6 cellular contexts compared by ENCODE assay signal in the genomic region with DNA sequence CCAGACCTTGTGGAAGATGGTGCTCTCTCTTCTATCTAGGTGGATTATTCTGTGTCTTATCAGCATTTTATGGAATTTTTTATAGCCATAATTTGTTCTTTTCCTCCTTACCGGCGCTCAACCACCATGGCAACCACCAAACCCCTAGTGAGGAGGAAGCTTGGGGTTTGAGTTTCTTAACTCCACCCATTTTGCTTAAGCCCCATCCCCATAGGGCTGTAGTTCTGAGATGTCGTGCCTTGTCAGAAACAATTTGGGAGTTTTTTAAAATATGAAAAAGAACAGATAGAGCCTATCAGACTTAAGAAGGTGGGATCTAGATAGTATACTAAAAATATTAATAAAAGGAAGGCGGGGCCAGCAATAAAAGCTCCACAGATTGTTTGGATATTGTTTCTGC. TPM values are rescaled to one million over a fixed set of nuclear protein-coding genes. Genes with fewer than 3 reads are reported as not detected.
DNase-seq lines count a peak whose midpoint lies in the region; ATAC-seq lines count a peak whose summit lies in the region.

No MANE protein-coding gene starts in this region.

- DNase-seq in activated naive CD4-positive, alpha-beta T cell treated with anti-CD3 and anti-CD28 coated beads for 36 hours = peak; percentile 52
- no peak for DNase-seq in activated naive CD4-positive, alpha-beta T cell (lab: John Stamatoyannopoulos, UW)
- DNase-seq in medulla oblongata (ENCODE audit: extremely low spot score) = peak; percentile 47
- DNase-seq in effector CD4-positive, alpha-beta T cell = no peak

- H3K36me3 Mint-ChIP-seq in activated naive CD4-positive, alpha-beta T cell treated with anti-CD3 and anti-CD28 coated beads for 36 hours (ENCODE audit: low read depth) = peaks cover 92% of the 10 kb centered on the region
- peaks cover 61% of the 10 kb centered on the region for H3K36me3 Mint-ChIP-seq in activated naive CD4-positive, alpha-beta T cell treated with anti-CD3 and anti-CD28 coated beads, Interleukin-2, amount 50 U/mL, for 24 hours

- H3K4me1 Mint-ChIP-seq in activated naive CD4-positive, alpha-beta T cell treated with anti-CD3 and anti-CD28 coated beads for 36 hours (ENCODE audit: low read depth) = peaks cover 41% of the 10 kb centered on the region
- H3K4me1 Mint-ChIP-seq in activated naive CD4-positive, alpha-beta T cell treated with anti-CD3 and anti-CD28 coated beads, Interleukin-2, amount 50 U/mL, for 24 hours = peaks cover 35% of the 10 kb centered on the region

- no peaks in the 10 kb centered on the region for H3K9me3 Mint-ChIP-seq in activated naive CD4-positive, alpha-beta T cell treated with anti-CD3 and anti-CD28 coated beads for 36 hours
- H3K9me3 Mint-ChIP-seq in activated naive CD4-positive, alpha-beta T cell treated with anti-CD3 and anti-CD28 coated beads, Interleukin-2, amount 50 U/mL, for 24 hours = no peaks in the 10 kb centered on the region

- CTCF ChIA-PET in activated naive CD4-positive, alpha-beta T cell treated with anti-CD3 and anti-CD28 coated beads for 36 hours (lab: Charles Lee) = interaction anchor here (0.6 to 14.5 kb wide), 6 partner anchors 12 to 135 kb away, joined by 3 to 167 read pairs (median 47); a partner anchor contains a TSS

- no peaks in the 10 kb centered on the region for H3K27me3 Mint-ChIP-seq in activated naive CD4-positive, alpha-beta T cell treated with anti-CD3 and anti-CD28 coated beads for 36 hours (ENCODE audit: low read depth)
- H3K27me3 Mint-ChIP-seq in activated naive CD4-positive, alpha-beta T cell treated with anti-CD3 and anti-CD28 coated beads, Interleukin-2, amount 50 U/mL, for 24 hours = no peaks in the 10 kb centered on the region

- H3K27ac Mint-ChIP-seq in activated naive CD4-positive, alpha-beta T cell treated with anti-CD3 and anti-CD28 coated beads for 36 hours = peak overlapping the region; percentile 100
- peak overlapping the region; percentile 89 for H3K27ac Mint-ChIP-seq in activated naive CD4-positive, alpha-beta T cell treated with anti-CD3 and anti-CD28 coated beads, Interleukin-2, amount 50 U/mL, for 24 hours

- H3K4me3 Mint-ChIP-seq in activated naive CD4-positive, alpha-beta T cell treated with anti-CD3 and anti-CD28 coated beads for 36 hours = peak overlapping the region; percentile 93
- peak overlapping the region; percentile 97 for H3K4me3 Mint-ChIP-seq in activated naive CD4-positive, alpha-beta T cell treated with anti-CD3 and anti-CD28 coated beads, Interleukin-2, amount 50 U/mL, for 24 hours

- no peak for ATAC-seq in HG03039 (IDR thresholded peaks at IDR 0.05; ENCODE audit: unreplicated experiment)

- intact Hi-C loops in activated naive CD4-positive, alpha-beta T cell treated with anti-CD3 and anti-CD28 coated beads for 36 hours (cut with micrococcal nuclease) = loop anchor here (1.0 to 10.0 kb wide), 5 partner anchors 10 to 1149 kb away; a partner anchor contains a TSS

RNA-seq across cellular contexts. Expression of a gene that starts 5.5 kb away (rescaled TPM):
- 100 to 1,000 TPM; 168 to 197 TPM for total RNA-seq in activated naive CD4-positive, alpha-beta T cell treated with anti-CD3 and anti-CD28 coated beads for 36 hours

RNA-seq across cellular contexts. Expression of a gene that starts 21.0 kb away (rescaled TPM):
- 10 to 100 TPM; 12.7 to 14.5 TPM for total RNA-seq in activated naive CD4-positive, alpha-beta T cell treated with anti-CD3 and anti-CD28 coated beads for 36 hours

RNA-seq across cellular contexts. Expression of a gene that starts 33.1 kb away (rescaled TPM):
- total RNA-seq in activated naive CD4-positive, alpha-beta T cell treated with anti-CD3 and anti-CD28 coated beads for 36 hours = 1 to 10 TPM in 1 of 2 experiments, under 1 TPM in 1; 0.76 to 1.3 TPM

RNA-seq across cellular contexts. Expression of a gene that starts 35.5 kb away (rescaled TPM):
- 1 to 10 TPM; 1.4 to 1.6 TPM for total RNA-seq in activated naive CD4-positive, alpha-beta T cell treated with anti-CD3 and anti-CD28 coated beads for 36 hours

Comparison
In these comparisons a context has a peak if more than half of its experiments do, and no peak if none do; other contexts are left out.
1. DNase-seq: peak in activated naive CD4-positive, alpha-beta T cell treated with anti-CD3 and anti-CD28 coated beads for 36 hours (single experiment) and medulla oblongata (single experiment); none in activated naive CD4-positive, alpha-beta T cell (0 of 4) and effector CD4-positive, alpha-beta T cell (single experiment).